Comparison of ENCODE assay signal across 8 cellular contexts in genomic region chr9:137069508-137070071, GRCh38. TPM values are rescaled to one million over a fixed set of nuclear protein-coding genes. Genes with fewer than 3 reads are reported as not detected.
DNase-seq lines count a peak whose midpoint lies in the region; ATAC-seq and TF ChIP-seq lines count a peak whose summit lies in the region.

No MANE protein-coding gene starts in this region.

- peak; percentile 23 for ATAC-seq in HG03175 (IDR thresholded peaks at IDR 0.05; ENCODE audit: unreplicated experiment)
- ATAC-seq in HG03097 (IDR thresholded peaks at IDR 0.05; ENCODE audit: low FRiP score, unreplicated experiment) = no peak

- peaks cover 10% of the 10 kb centered on the region for H3K4me1 Mint-ChIP-seq in neural progenitor cell

- H3K79me2 ChIP-seq in neural progenitor cell (ENCODE audit: low read depth) = no peaks in the 10 kb centered on the region

- no peaks in the 10 kb centered on the region for H3K9me3 Mint-ChIP-seq in neural progenitor cell

- H3K9me3 ChIP-seq in neural progenitor cell (ENCODE audit: low read depth) = no peaks in the 10 kb centered on the region

- no peak overlapping the region for H2AFZ ChIP-seq in neural progenitor cell (replicated peaks)

- peaks cover 40% of the 10 kb centered on the region for H3K27me3 ChIP-seq in neural progenitor cell

- no peaks in the 10 kb centered on the region for H3K36me3 Mint-ChIP-seq in neural progenitor cell

- H3K9ac ChIP-seq in neural progenitor cell = no peak overlapping the region

- peak overlapping the region; percentile 43 for H3K4me3 ChIP-seq in astrocyte of the spinal cord (ENCODE audit: low read depth, low read length)
- H3K4me3 ChIP-seq in neural progenitor cell = peak overlapping the region; percentile 72

- in situ Hi-C loops in astrocyte of the spinal cord (cut with HindIII; ENCODE audit: low sequenced_read_pairs) = no loop called here

- H4K20me1 ChIP-seq in neural progenitor cell (ENCODE audit: low read depth) = peaks cover 37% of the 10 kb centered on the region

- peaks cover 18% of the 10 kb centered on the region for H3K27me3 Mint-ChIP-seq in neural progenitor cell (ENCODE audit: insufficient read depth, low read depth)

- peak; percentile 59 for DNase-seq in DMS 273 (lab: John Stamatoyannopoulos, UW; ENCODE audit: unreplicated experiment)
- no peak for DNase-seq in DMS 273 treated with DMSO at 0.1 percent for 48 hours (lab: John Stamatoyannopoulos, UW)
- no peak for DNase-seq in astrocyte of the spinal cord (ENCODE audit: low read depth, low spot score)
- peak; percentile 79 for DNase-seq in neural progenitor cell (ENCODE audit: low spot score)
- DNase-seq in stimulated activated CD4-positive, alpha-beta T cell treated with anti-CD3 and anti-CD28 coated beads, Interleukin-4, amount 100 ng/mL, for 4 hours = no peak
- DNase-seq in midbrain (lab: John Stamatoyannopoulos, UW) = no peak

- peaks cover 22% of the 10 kb centered on the region for H3F3A ChIP-seq in neural progenitor cell (ENCODE audit: low read depth)

- no peak for TF ChIP-seq CTCF in astrocyte of the spinal cord (IDR thresholded peaks at IDR 0.05; ENCODE audit: low read depth, low read length)
- TF ChIP-seq CTCF in neural progenitor cell (IDR thresholded peaks at IDR 0.05) = no peak

- H3K4me3 Mint-ChIP-seq in neural progenitor cell = peak overlapping the region; percentile 79

- no peak overlapping the region for H3K27ac ChIP-seq in neural progenitor cell

- peak overlapping the region; percentile 98 for H3K4me2 ChIP-seq in neural progenitor cell

- H3K4me1 ChIP-seq in neural progenitor cell = peaks cover 11% of the 10 kb centered on the region

- H3K27ac Mint-ChIP-seq in neural progenitor cell = no peak overlapping the region

- no peaks in the 10 kb centered on the region for H3K36me3 ChIP-seq in neural progenitor cell

RNA-seq across cellular contexts. Expression of gene SAPCD2, which starts 0.8 kb away (rescaled TPM):
- 5.7 and 27.7 TPM in 2 replicates for total RNA-seq in neural progenitor cell (ENCODE audit: low replicate concordance)

RNA-seq across cellular contexts. Expression of gene UAP1L1, which starts 7.7 kb away (rescaled TPM):
- 0.12 and 0.51 TPM in 2 replicates for total RNA-seq in neural progenitor cell (ENCODE audit: low replicate concordance)

RNA-seq across cellular contexts. Expression of gene ENTPD2, which starts 15.7 kb away (rescaled TPM):
- not detected in 2 replicates for total RNA-seq in neural progenitor cell (ENCODE audit: low replicate concordance)

RNA-seq across cellular contexts. Expression of gene MAN1B1, which starts 17.2 kb away (rescaled TPM):
- 24.6 and 43.5 TPM in 2 replicates for total RNA-seq in neural progenitor cell (ENCODE audit: low replicate concordance)

RNA-seq across cellular contexts. Expression of gene NPDC1, which starts 23.6 kb away (rescaled TPM):
- total RNA-seq in neural progenitor cell (ENCODE audit: low replicate concordance) = 3.8 and 31.3 TPM in 2 replicates

Comparison
In these comparisons a context has a peak if more than half of its experiments do, and no peak if none do; other contexts are left out.
1. DNase-seq: peak in DMS 273 (single experiment) and neural progenitor cell (single experiment); none in DMS 273 treated with DMSO at 0.1 percent for 48 hours (single experiment), astrocyte of the spinal cord (single experiment), stimulated activated CD4-positive, alpha-beta T cell treated with anti-CD3 and anti-CD28 coated beads, Interleukin-4, amount 100 ng/mL, for 4 hours (0 of 2) and midbrain (single experiment).